ENCODE assay signal across 1 cellular context in genomic region chr6:31815025-31815838, GRCh38.
A peak's percentile ranks its signal among the peaks of the same experiment; 100 is the strongest.
TF ChIP-seq lines count a peak whose summit lies in the region.

Gene HSPA1A, plus strand, starts transcription at chr6:31815543. Its CDS starts 214 bp downstream, at chr6:31815757.
Gene HSPA1L, minus strand, starts transcription at chr6:31815283. Its CDS starts 3,311 bp downstream, at chr6:31811972.

TF ChIP-seq in HepG2, 621 proteins besides CTCF, POLR2A, EP300 and RAD21 (continued from another document and continues in another):
- TF ChIP-seq SMYD3 (CRISPR knock-in tag; IDR thresholded peaks at IDR 0.05) (0 out of 2 replicates have a peak, but pooled peaks have one; percentile 37), ZIK1 (CRISPR knock-in tag; IDR thresholded peaks at IDR 0.05; ENCODE audit: borderline replicate concordance, low read depth) (no peak), PRDM10 (CRISPR knock-in tag; IDR thresholded peaks at IDR 0.05; ENCODE audit: low read depth) (no peak), ATF7 (IDR thresholded peaks at IDR 0.05) (no peak), ATF7 (CRISPR knock-in tag; IDR thresholded peaks at IDR 0.05) (no peak), DBP (CRISPR knock-in tag; IDR thresholded peaks at IDR 0.05; ENCODE audit: not compliant biosample characterization) (peak; percentile 49), REXO4 (CRISPR knock-in tag; IDR thresholded peaks at IDR 0.05; ENCODE audit: borderline replicate concordance) (0 out of 2 replicates have a peak, but pooled peaks have one; percentile 26), ZNF546 (CRISPR knock-in tag; conservative IDR thresholded peaks at IDR 0.05) (0 out of 2 replicates have a peak, but pooled peaks have one; percentile 51), FOXK2 (IDR thresholded peaks at IDR 0.05) (no peak), NFKBIZ (CRISPR knock-in tag; IDR thresholded peaks at IDR 0.05) (no peak), ZBTB26 (CRISPR knock-in tag; IDR thresholded peaks at IDR 0.05; ENCODE audit: borderline replicate concordance) (peak; percentile 22; the same call in 1 of the 2 replicates), ZNF761 (CRISPR knock-in tag; conservative IDR thresholded peaks at IDR 0.05) (no peak), ZNF83 (CRISPR knock-in tag; IDR thresholded peaks at IDR 0.05; ENCODE audit: borderline replicate concordance) (no peak), TFE3 (CRISPR knock-in tag; IDR thresholded peaks at IDR 0.05) (no peak), ZNF674 (CRISPR knock-in tag; IDR thresholded peaks at IDR 0.05; ENCODE audit: low read depth) (no peak), RXRB (CRISPR knock-in tag; IDR thresholded peaks at IDR 0.05; ENCODE audit: borderline replicate concordance) (peak; percentile 46), STAT6 (CRISPR knock-in tag; IDR thresholded peaks at IDR 0.05; ENCODE audit: borderline replicate concordance) (no peak), GMEB2 (CRISPR knock-in tag; IDR thresholded peaks at IDR 0.05; ENCODE audit: low read depth) (no peak), MBD4 (IDR thresholded peaks at IDR 0.05; ENCODE audit: borderline replicate concordance, low read length) (no peak), NFE2L1 (CRISPR knock-in tag; IDR thresholded peaks at IDR 0.05; ENCODE audit: borderline replicate concordance) (no peak), ZC3H13 (CRISPR knock-in tag; IDR thresholded peaks at IDR 0.05) (0 out of 2 replicates have a peak, but pooled peaks have one; percentile 40), ZNF646 (CRISPR knock-in tag; IDR thresholded peaks at IDR 0.05) (no peak), KDM4B (CRISPR knock-in tag; IDR thresholded peaks at IDR 0.05) (no peak), BRD4 (CRISPR knock-in tag; IDR thresholded peaks at IDR 0.05) (no peak), ZFP62 (CRISPR knock-in tag; IDR thresholded peaks at IDR 0.05) (no peak), FOXP1 (IDR thresholded peaks at IDR 0.05) (no peak), FOXP1 (CRISPR knock-in tag; IDR thresholded peaks at IDR 0.05) (no peak), RERE (CRISPR knock-in tag; IDR thresholded peaks at IDR 0.05; ENCODE audit: low read depth) (no peak; the same call in 1 of the 2 replicates), SATB2 (CRISPR knock-in tag; IDR thresholded peaks at IDR 0.05) (no peak), SNAPC5 (CRISPR knock-in tag; IDR thresholded peaks at IDR 0.05; ENCODE audit: borderline replicate concordance) (no peak), U2AF2 (IDR thresholded peaks at IDR 0.05; ENCODE audit: low read depth, low read length) (no peak), NCOA1 (CRISPR knock-in tag; IDR thresholded peaks at IDR 0.05) (no peak), ZBTB21 (CRISPR knock-in tag; IDR thresholded peaks at IDR 0.05) (no peak)
